ENCODE assay signal across 1 cellular context in genomic region chr2:48420512-48421197, GRCh38.
A peak's percentile ranks its signal among the peaks of the same experiment; 100 is the strongest.
TF ChIP-seq lines count a peak whose summit lies in the region.

No MANE protein-coding gene starts in this region.

TF ChIP-seq in GM12878, 131 proteins besides CTCF, POLR2A, EP300 and RAD21 (continued from another document):
- TF ChIP-seq POLR2AphosphoS5 (IDR thresholded peaks at IDR 0.05; ENCODE audit: low read length) = no peak
- TF ChIP-seq STAT1 (conservative IDR thresholded peaks at IDR 0.05) = 0 out of 2 replicates have a peak, but pooled peaks have one; percentile 23
- no peak for TF ChIP-seq SPI1 (IDR thresholded peaks at IDR 0.05; ENCODE audit: borderline replicate concordance, insufficient read depth, low read depth, low read length)
- TF ChIP-seq POU2F2 (IDR thresholded peaks at IDR 0.05; ENCODE audit: borderline replicate concordance, low read depth, low read length) = peak; percentile 49; the same call in 1 of the 3 replicates
- TF ChIP-seq SREBF2 (IDR thresholded peaks at IDR 0.05; ENCODE audit: low read length) = no peak
- no peak for TF ChIP-seq RBBP5 (conservative IDR thresholded peaks at IDR 0.05)
- TF ChIP-seq, protein P1, sequence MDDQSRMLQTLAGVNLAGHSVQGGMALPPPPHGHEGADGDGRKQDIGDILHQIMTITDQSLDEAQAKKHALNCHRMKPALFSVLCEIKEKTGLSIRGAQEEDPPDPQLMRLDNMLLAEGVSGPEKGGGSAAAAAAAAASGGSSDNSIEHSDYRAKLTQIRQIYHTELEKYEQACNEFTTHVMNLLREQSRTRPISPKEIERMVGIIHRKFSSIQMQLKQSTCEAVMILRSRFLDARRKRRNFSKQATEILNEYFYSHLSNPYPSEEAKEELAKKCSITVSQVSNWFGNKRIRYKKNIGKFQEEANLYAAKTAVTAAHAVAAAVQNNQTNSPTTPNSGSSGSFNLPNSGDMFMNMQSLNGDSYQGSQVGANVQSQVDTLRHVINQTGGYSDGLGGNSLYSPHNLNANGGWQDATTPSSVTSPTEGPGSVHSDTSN (IDR thresholded peaks at IDR 0.05; ENCODE audit: insufficient replicate concordance, low read depth, low read length) = no peak
- no peak for TF ChIP-seq SIN3A (IDR thresholded peaks at IDR 0.05; ENCODE audit: low read depth, low read length)
- no peak for TF ChIP-seq JUNB (IDR thresholded peaks at IDR 0.05)
- no peak for TF ChIP-seq CREM (IDR thresholded peaks at IDR 0.05; ENCODE audit: low read depth)
- peak; percentile 73 for TF ChIP-seq FOXM1 (IDR thresholded peaks at IDR 0.05; ENCODE audit: low read depth, low read length)
- no peak for TF ChIP-seq SRF (IDR thresholded peaks at IDR 0.05; ENCODE audit: low read depth in 2 of 2, low read length in 2 of 2)
- peak; percentile 72; the same call in 1 of the 2 replicates for TF ChIP-seq SMARCA5 (IDR thresholded peaks at IDR 0.05)
- no peak for TF ChIP-seq JUND (IDR thresholded peaks at IDR 0.05; ENCODE audit: low read depth, low read length)
- TF ChIP-seq YY1 (IDR thresholded peaks at IDR 0.05; ENCODE audit: low read depth, low read length) = peak; percentile 84
- TF ChIP-seq TAF1 (IDR thresholded peaks at IDR 0.05; ENCODE audit: borderline replicate concordance, low read depth, low read length) = no peak
- TF ChIP-seq EGR1 (IDR thresholded peaks at IDR 0.05; ENCODE audit: borderline replicate concordance in 1 of 2, low read depth in 2 of 2, low read length in 2 of 2) = no peak
- no peak for TF ChIP-seq ZNF24 (IDR thresholded peaks at IDR 0.05)
- 0 out of 2 replicates have a peak, but pooled peaks have one; percentile 47 for TF ChIP-seq EED (IDR thresholded peaks at IDR 0.05; ENCODE audit: low read depth)
- TF ChIP-seq EZH2 (IDR thresholded peaks at IDR 0.05; ENCODE audit: borderline replicate concordance, control insufficient read depth, low read depth, low read length) = no peak
- TF ChIP-seq NFXL1 (IDR thresholded peaks at IDR 0.05; ENCODE audit: borderline replicate concordance) = no peak
- TF ChIP-seq SMAD1 (IDR thresholded peaks at IDR 0.05; ENCODE audit: low read depth, partially characterized antibody) = no peak
- TF ChIP-seq, protein P2, sequence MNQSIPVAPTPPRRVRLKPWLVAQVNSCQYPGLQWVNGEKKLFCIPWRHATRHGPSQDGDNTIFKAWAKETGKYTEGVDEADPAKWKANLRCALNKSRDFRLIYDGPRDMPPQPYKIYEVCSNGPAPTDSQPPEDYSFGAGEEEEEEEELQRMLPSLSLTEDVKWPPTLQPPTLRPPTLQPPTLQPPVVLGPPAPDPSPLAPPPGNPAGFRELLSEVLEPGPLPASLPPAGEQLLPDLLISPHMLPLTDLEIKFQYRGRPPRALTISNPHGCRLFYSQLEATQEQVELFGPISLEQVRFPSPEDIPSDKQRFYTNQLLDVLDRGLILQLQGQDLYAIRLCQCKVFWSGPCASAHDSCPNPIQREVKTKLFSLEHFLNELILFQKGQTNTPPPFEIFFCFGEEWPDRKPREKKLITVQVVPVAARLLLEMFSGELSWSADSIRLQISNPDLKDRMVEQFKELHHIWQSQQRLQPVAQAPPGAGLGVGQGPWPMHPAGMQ (IDR thresholded peaks at IDR 0.05; ENCODE audit: borderline replicate concordance) = no peak
- TF ChIP-seq IRF4 (IDR thresholded peaks at IDR 0.05; ENCODE audit: low read depth, low read length) = 0 out of 2 replicates have a peak, but pooled peaks have one; percentile 43
- TF ChIP-seq ZBTB33 (IDR thresholded peaks at IDR 0.05) = no peak
- TF ChIP-seq CEBPB (IDR thresholded peaks at IDR 0.05; ENCODE audit: borderline replicate concordance in 1 of 2, low read depth in 2 of 2, low read length in 2 of 2) = no peak
- TF ChIP-seq IKZF1 (conservative IDR thresholded peaks at IDR 0.05) = no peak; the same call in 1 of the 2 replicates
- TF ChIP-seq ZNF207 (IDR thresholded peaks at IDR 0.05; ENCODE audit: borderline replicate concordance) = no peak
- TF ChIP-seq ATF7 (IDR thresholded peaks at IDR 0.05; ENCODE audit: low read depth) = 0 out of 2 replicates have a peak, but pooled peaks have one; percentile 32
- no peak for TF ChIP-seq NR2C2 (IDR thresholded peaks at IDR 0.05; ENCODE audit: borderline replicate concordance, control insufficient read depth, insufficient read length, low read depth)
- TF ChIP-seq CHD2 (IDR thresholded peaks at IDR 0.05; ENCODE audit: borderline replicate concordance, low read depth, low read length) = no peak
- TF ChIP-seq BACH1 (IDR thresholded peaks at IDR 0.05; ENCODE audit: borderline replicate concordance) = no peak
- no peak for TF ChIP-seq MEF2A (IDR thresholded peaks at IDR 0.05; ENCODE audit: insufficient read depth, low read depth, low read length)
- 0 out of 2 replicates have a peak, but pooled peaks have one; percentile 30 for TF ChIP-seq CBX5 (IDR thresholded peaks at IDR 0.05; ENCODE audit: low read depth)
- TF ChIP-seq RFX5 (IDR thresholded peaks at IDR 0.05; ENCODE audit: low read depth, low read length) = 0 out of 2 replicates have a peak, but pooled peaks have one; percentile 35
- TF ChIP-seq WRNIP1 (IDR thresholded peaks at IDR 0.05; ENCODE audit: borderline replicate concordance, low read depth, low read length) = no peak; the same call in 1 of the 2 replicates
- TF ChIP-seq RUNX3 (IDR thresholded peaks at IDR 0.05; ENCODE audit: low read length) = peak; percentile 16; the same call in 1 of the 2 replicates
- TF ChIP-seq CREB1 (IDR thresholded peaks at IDR 0.05; ENCODE audit: low read depth) = peak; percentile 34; the same call in 1 of the 2 replicates
- TF ChIP-seq, protein P3, sequence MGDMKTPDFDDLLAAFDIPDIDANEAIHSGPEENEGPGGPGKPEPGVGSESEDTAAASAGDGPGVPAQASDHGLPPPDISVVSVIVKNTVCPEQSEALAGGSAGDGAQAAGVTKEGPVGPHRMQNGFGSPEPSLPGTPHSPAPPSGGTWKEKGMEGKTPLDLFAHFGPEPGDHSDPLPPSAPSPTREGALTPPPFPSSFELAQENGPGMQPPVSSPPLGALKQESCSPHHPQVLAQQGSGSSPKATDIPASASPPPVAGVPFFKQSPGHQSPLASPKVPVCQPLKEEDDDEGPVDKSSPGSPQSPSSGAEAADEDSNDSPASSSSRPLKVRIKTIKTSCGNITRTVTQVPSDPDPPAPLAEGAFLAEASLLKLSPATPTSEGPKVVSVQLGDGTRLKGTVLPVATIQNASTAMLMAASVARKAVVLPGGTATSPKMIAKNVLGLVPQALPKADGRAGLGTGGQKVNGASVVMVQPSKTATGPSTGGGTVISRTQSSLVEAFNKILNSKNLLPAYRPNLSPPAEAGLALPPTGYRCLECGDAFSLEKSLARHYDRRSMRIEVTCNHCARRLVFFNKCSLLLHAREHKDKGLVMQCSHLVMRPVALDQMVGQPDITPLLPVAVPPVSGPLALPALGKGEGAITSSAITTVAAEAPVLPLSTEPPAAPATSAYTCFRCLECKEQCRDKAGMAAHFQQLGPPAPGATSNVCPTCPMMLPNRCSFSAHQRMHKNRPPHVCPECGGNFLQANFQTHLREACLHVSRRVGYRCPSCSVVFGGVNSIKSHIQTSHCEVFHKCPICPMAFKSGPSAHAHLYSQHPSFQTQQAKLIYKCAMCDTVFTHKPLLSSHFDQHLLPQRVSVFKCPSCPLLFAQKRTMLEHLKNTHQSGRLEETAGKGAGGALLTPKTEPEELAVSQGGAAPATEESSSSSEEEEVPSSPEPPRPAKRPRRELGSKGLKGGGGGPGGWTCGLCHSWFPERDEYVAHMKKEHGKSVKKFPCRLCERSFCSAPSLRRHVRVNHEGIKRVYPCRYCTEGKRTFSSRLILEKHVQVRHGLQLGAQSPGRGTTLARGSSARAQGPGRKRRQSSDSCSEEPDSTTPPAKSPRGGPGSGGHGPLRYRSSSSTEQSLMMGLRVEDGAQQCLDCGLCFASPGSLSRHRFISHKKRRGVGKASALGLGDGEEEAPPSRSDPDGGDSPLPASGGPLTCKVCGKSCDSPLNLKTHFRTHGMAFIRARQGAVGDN (IDR thresholded peaks at IDR 0.05) = no peak
- TF ChIP-seq HDGF (IDR thresholded peaks at IDR 0.05) = no peak
- no peak for TF ChIP-seq ZNF274 (IDR thresholded peaks at IDR 0.05; ENCODE audit: insufficient read depth, insufficient read length)
- TF ChIP-seq, protein P4, sequence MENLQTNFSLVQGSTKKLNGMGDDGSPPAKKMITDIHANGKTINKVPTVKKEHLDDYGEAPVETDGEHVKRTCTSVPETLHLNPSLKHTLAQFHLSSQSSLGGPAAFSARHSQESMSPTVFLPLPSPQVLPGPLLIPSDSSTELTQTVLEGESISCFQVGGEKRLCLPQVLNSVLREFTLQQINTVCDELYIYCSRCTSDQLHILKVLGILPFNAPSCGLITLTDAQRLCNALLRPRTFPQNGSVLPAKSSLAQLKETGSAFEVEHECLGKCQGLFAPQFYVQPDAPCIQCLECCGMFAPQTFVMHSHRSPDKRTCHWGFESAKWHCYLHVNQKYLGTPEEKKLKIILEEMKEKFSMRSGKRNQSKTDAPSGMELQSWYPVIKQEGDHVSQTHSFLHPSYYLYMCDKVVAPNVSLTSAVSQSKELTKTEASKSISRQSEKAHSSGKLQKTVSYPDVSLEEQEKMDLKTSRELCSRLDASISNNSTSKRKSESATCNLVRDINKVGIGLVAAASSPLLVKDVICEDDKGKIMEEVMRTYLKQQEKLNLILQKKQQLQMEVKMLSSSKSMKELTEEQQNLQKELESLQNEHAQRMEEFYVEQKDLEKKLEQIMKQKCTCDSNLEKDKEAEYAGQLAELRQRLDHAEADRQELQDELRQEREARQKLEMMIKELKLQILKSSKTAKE (IDR thresholded peaks at IDR 0.05; ENCODE audit: low read depth, poor library complexity, severe bottlenecking) = peak; percentile 51
- no peak for TF ChIP-seq ZBTB4 (CRISPR knock-in tag; IDR thresholded peaks at IDR 0.05)
- TF ChIP-seq SMAD5 (IDR thresholded peaks at IDR 0.05; ENCODE audit: low read depth) = no peak
- TF ChIP-seq CHD1 (IDR thresholded peaks at IDR 0.05; ENCODE audit: low read depth, low read length) = no peak
- TF ChIP-seq, protein P5, sequence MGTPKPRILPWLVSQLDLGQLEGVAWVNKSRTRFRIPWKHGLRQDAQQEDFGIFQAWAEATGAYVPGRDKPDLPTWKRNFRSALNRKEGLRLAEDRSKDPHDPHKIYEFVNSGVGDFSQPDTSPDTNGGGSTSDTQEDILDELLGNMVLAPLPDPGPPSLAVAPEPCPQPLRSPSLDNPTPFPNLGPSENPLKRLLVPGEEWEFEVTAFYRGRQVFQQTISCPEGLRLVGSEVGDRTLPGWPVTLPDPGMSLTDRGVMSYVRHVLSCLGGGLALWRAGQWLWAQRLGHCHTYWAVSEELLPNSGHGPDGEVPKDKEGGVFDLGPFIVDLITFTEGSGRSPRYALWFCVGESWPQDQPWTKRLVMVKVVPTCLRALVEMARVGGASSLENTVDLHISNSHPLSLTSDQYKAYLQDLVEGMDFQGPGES (IDR thresholded peaks at IDR 0.05) = no peak
- TF ChIP-seq NRF1 (conservative IDR thresholded peaks at IDR 0.05; ENCODE audit: low read depth, low read length) = no peak
- TF ChIP-seq RB1 (IDR thresholded peaks at IDR 0.05; ENCODE audit: borderline replicate concordance) = peak; percentile 82; the same call in 1 of the 2 replicates
- TF ChIP-seq TARDBP (IDR thresholded peaks at IDR 0.05; ENCODE audit: borderline replicate concordance) = no peak
- TF ChIP-seq, protein P6, sequence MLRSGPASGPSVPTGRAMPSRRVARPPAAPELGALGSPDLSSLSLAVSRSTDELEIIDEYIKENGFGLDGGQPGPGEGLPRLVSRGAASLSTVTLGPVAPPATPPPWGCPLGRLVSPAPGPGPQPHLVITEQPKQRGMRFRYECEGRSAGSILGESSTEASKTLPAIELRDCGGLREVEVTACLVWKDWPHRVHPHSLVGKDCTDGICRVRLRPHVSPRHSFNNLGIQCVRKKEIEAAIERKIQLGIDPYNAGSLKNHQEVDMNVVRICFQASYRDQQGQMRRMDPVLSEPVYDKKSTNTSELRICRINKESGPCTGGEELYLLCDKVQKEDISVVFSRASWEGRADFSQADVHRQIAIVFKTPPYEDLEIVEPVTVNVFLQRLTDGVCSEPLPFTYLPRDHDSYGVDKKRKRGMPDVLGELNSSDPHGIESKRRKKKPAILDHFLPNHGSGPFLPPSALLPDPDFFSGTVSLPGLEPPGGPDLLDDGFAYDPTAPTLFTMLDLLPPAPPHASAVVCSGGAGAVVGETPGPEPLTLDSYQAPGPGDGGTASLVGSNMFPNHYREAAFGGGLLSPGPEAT (IDR thresholded peaks at IDR 0.05; ENCODE audit: low read depth) = 0 out of 2 replicates have a peak, but pooled peaks have one; percentile 24
- 0 out of 2 replicates have a peak, but pooled peaks have one; percentile 48 for TF ChIP-seq NBN (IDR thresholded peaks at IDR 0.05)
